In genomic region chr6:151493495-151494234, GRCh38 we compare ENCODE assay signal across 1 cellular context.
TF ChIP-seq lines count a peak whose summit lies in the region.

Gene CCDC170, plus strand, starts transcription at chr6:151494017. Its CDS starts 112 bp downstream, at chr6:151494129.

TF ChIP-seq in HepG2, 621 proteins besides CTCF, POLR2A, EP300 and RAD21 (continued from another document and continues in another):
- TF ChIP-seq NRL (CRISPR knock-in tag; IDR thresholded peaks at IDR 0.05; ENCODE audit: borderline replicate concordance) (peak; percentile 71), SIX4 (CRISPR knock-in tag; IDR thresholded peaks at IDR 0.05) (no peak), ZNF572 (CRISPR knock-in tag; IDR thresholded peaks at IDR 0.05) (no peak), TARDBP (CRISPR knock-in tag; IDR thresholded peaks at IDR 0.05) (no peak), ZNF607 (CRISPR knock-in tag; IDR thresholded peaks at IDR 0.05; ENCODE audit: borderline replicate concordance) (peak; percentile 92), TEAD2 (CRISPR knock-in tag; IDR thresholded peaks at IDR 0.05) (no peak), ATF4 (CRISPR knock-in tag; IDR thresholded peaks at IDR 0.05) (peak in 1 of 2 experiments; percentile 67; a peak in 1 of 4 replicates), SOX5 (CRISPR knock-in tag; IDR thresholded peaks at IDR 0.05; ENCODE audit: borderline replicate concordance) (no peak), SATB2 (CRISPR knock-in tag; IDR thresholded peaks at IDR 0.05) (no peak), NFIC (IDR thresholded peaks at IDR 0.05; ENCODE audit: low read length) (no peak), DPF2 (CRISPR knock-in tag; IDR thresholded peaks at IDR 0.05; ENCODE audit: borderline replicate concordance, low read depth) (no peak), ZNF570 (CRISPR knock-in tag; IDR thresholded peaks at IDR 0.05; ENCODE audit: borderline replicate concordance) (no peak), ASH2L (IDR thresholded peaks at IDR 0.05; ENCODE audit: insufficient read length, low read depth, low read length) (peak; percentile 73), ZSCAN29 (CRISPR knock-in tag; conservative IDR thresholded peaks at IDR 0.05) (no peak; the same call in 1 of the 2 replicates), SPEN (CRISPR knock-in tag; IDR thresholded peaks at IDR 0.05; ENCODE audit: low read depth) (no peak; the same call in 1 of the 2 replicates), DRAP1 (CRISPR knock-in tag; IDR thresholded peaks at IDR 0.05) (peak; percentile 34; the same call in 1 of the 2 replicates), CSRNP2 (CRISPR knock-in tag; conservative IDR thresholded peaks at IDR 0.05; ENCODE audit: low read depth) (no peak), ZNF136 (CRISPR knock-in tag; IDR thresholded peaks at IDR 0.05; ENCODE audit: low read depth) (no peak), MED1 (CRISPR knock-in tag; IDR thresholded peaks at IDR 0.05) (peak; percentile 10), NR2F1 (CRISPR knock-in tag; IDR thresholded peaks at IDR 0.05) (no peak), ZNF343 (CRISPR knock-in tag; IDR thresholded peaks at IDR 0.05) (no peak), ZNF800 (CRISPR knock-in tag; IDR thresholded peaks at IDR 0.05) (peak; percentile 76), SKI (IDR thresholded peaks at IDR 0.05; ENCODE audit: partially characterized antibody) (peak; percentile 73), BCLAF1 (IDR thresholded peaks at IDR 0.05) (no peak), ZNF776 (CRISPR knock-in tag; IDR thresholded peaks at IDR 0.05) (no peak; the same call in 1 of the 2 replicates)
- TF ChIP-seq, protein P1, sequence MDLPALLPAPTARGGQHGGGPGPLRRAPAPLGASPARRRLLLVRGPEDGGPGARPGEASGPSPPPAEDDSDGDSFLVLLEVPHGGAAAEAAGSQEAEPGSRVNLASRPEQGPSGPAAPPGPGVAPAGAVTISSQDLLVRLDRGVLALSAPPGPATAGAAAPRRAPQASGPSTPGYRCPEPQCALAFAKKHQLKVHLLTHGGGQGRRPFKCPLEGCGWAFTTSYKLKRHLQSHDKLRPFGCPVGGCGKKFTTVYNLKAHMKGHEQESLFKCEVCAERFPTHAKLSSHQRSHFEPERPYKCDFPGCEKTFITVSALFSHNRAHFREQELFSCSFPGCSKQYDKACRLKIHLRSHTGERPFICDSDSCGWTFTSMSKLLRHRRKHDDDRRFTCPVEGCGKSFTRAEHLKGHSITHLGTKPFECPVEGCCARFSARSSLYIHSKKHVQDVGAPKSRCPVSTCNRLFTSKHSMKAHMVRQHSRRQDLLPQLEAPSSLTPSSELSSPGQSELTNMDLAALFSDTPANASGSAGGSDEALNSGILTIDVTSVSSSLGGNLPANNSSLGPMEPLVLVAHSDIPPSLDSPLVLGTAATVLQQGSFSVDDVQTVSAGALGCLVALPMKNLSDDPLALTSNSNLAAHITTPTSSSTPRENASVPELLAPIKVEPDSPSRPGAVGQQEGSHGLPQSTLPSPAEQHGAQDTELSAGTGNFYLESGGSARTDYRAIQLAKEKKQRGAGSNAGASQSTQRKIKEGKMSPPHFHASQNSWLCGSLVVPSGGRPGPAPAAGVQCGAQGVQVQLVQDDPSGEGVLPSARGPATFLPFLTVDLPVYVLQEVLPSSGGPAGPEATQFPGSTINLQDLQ (CRISPR knock-in tag; IDR thresholded peaks at IDR 0.05) = no peak
- TF ChIP-seq, protein P2, sequence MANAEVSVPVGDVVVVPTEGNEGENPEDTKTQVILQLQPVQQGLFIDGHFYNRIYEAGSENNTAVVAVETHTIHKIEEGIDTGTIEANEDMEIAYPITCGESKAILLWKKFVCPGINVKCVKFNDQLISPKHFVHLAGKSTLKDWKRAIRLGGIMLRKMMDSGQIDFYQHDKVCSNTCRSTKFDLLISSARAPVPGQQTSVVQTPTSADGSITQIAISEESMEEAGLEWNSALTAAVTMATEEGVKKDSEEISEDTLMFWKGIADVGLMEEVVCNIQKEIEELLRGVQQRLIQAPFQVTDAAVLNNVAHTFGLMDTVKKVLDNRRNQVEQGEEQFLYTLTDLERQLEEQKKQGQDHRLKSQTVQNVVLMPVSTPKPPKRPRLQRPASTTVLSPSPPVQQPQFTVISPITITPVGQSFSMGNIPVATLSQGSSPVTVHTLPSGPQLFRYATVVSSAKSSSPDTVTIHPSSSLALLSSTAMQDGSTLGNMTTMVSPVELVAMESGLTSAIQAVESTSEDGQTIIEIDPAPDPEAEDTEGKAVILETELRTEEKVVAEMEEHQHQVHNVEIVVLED (CRISPR knock-in tag; IDR thresholded peaks at IDR 0.05; ENCODE audit: borderline replicate concordance) = no peak
- TF ChIP-seq, protein P3, sequence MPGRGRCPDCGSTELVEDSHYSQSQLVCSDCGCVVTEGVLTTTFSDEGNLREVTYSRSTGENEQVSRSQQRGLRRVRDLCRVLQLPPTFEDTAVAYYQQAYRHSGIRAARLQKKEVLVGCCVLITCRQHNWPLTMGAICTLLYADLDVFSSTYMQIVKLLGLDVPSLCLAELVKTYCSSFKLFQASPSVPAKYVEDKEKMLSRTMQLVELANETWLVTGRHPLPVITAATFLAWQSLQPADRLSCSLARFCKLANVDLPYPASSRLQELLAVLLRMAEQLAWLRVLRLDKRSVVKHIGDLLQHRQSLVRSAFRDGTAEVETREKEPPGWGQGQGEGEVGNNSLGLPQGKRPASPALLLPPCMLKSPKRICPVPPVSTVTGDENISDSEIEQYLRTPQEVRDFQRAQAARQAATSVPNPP (CRISPR knock-in tag; IDR thresholded peaks at IDR 0.05) = no peak
- TF ChIP-seq, protein P4, sequence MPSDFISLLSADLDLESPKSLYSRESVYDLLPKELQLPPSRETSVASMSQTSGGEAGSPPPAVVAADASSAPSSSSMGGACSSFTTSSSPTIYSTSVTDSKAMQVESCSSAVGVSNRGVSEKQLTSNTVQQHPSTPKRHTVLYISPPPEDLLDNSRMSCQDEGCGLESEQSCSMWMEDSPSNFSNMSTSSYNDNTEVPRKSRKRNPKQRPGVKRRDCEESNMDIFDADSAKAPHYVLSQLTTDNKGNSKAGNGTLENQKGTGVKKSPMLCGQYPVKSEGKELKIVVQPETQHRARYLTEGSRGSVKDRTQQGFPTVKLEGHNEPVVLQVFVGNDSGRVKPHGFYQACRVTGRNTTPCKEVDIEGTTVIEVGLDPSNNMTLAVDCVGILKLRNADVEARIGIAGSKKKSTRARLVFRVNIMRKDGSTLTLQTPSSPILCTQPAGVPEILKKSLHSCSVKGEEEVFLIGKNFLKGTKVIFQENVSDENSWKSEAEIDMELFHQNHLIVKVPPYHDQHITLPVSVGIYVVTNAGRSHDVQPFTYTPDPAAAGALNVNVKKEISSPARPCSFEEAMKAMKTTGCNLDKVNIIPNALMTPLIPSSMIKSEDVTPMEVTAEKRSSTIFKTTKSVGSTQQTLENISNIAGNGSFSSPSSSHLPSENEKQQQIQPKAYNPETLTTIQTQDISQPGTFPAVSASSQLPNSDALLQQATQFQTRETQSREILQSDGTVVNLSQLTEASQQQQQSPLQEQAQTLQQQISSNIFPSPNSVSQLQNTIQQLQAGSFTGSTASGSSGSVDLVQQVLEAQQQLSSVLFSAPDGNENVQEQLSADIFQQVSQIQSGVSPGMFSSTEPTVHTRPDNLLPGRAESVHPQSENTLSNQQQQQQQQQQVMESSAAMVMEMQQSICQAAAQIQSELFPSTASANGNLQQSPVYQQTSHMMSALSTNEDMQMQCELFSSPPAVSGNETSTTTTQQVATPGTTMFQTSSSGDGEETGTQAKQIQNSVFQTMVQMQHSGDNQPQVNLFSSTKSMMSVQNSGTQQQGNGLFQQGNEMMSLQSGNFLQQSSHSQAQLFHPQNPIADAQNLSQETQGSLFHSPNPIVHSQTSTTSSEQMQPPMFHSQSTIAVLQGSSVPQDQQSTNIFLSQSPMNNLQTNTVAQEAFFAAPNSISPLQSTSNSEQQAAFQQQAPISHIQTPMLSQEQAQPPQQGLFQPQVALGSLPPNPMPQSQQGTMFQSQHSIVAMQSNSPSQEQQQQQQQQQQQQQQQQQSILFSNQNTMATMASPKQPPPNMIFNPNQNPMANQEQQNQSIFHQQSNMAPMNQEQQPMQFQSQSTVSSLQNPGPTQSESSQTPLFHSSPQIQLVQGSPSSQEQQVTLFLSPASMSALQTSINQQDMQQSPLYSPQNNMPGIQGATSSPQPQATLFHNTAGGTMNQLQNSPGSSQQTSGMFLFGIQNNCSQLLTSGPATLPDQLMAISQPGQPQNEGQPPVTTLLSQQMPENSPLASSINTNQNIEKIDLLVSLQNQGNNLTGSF (CRISPR knock-in tag; IDR thresholded peaks at IDR 0.05) = no peak
- TF ChIP-seq, protein P5, sequence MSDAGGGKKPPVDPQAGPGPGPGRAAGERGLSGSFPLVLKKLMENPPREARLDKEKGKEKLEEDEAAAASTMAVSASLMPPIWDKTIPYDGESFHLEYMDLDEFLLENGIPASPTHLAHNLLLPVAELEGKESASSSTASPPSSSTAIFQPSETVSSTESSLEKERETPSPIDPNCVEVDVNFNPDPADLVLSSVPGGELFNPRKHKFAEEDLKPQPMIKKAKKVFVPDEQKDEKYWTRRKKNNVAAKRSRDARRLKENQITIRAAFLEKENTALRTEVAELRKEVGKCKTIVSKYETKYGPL (CRISPR knock-in tag; IDR thresholded peaks at IDR 0.05) = no peak
- TF ChIP-seq, protein P6, sequence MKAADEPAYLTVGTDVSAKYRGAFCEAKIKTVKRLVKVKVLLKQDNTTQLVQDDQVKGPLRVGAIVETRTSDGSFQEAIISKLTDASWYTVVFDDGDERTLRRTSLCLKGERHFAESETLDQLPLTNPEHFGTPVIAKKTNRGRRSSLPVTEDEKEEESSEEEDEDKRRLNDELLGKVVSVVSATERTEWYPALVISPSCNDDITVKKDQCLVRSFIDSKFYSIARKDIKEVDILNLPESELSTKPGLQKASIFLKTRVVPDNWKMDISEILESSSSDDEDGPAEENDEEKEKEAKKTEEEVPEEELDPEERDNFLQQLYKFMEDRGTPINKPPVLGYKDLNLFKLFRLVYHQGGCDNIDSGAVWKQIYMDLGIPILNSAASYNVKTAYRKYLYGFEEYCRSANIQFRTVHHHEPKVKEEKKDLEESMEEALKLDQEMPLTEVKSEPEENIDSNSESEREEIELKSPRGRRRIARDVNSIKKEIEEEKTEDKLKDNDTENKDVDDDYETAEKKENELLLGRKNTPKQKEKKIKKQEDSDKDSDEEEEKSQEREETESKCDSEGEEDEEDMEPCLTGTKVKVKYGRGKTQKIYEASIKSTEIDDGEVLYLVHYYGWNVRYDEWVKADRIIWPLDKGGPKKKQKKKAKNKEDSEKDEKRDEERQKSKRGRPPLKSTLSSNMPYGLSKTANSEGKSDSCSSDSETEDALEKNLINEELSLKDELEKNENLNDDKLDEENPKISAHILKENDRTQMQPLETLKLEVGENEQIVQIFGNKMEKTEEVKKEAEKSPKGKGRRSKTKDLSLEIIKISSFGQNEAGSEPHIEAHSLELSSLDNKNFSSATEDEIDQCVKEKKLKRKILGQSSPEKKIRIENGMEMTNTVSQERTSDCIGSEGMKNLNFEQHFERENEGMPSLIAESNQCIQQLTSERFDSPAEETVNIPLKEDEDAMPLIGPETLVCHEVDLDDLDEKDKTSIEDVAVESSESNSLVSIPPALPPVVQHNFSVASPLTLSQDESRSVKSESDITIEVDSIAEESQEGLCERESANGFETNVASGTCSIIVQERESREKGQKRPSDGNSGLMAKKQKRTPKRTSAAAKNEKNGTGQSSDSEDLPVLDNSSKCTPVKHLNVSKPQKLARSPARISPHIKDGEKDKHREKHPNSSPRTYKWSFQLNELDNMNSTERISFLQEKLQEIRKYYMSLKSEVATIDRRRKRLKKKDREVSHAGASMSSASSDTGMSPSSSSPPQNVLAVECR (CRISPR knock-in tag; IDR thresholded peaks at IDR 0.05; ENCODE audit: borderline replicate concordance) = peak; percentile 83
